Comparison of ENCODE assay signal across 2 cellular contexts in the genomic region with DNA sequence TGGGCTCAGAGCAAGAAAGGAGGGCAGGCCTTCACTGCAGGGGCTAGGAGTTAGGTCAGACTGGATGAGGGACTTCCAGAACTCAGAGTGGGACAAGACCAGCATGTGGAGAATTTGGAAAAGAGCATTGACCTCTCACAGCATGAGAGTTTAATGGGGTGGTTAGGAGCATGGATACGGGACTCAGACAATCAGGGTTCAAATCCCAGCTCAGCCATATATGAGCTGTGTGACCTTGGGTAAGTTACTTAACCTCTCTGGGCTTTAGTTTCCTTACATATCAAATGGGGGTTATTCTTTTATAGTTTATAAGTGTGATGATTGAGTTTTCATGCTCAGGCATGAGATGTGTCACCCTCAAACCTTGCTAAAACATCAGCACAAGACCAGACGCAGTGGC.
A peak's percentile ranks its signal among the peaks of the same experiment; 100 is the strongest.
TF ChIP-seq lines count a peak whose summit lies in the region.

No MANE protein-coding gene starts in this region.

TF ChIP-seq in HepG2, 621 proteins besides CTCF, POLR2A, EP300 and RAD21:
- no peak for TF ChIP-seq DNMT3B (CRISPR knock-in tag; conservative IDR thresholded peaks at IDR 0.05)
- TF ChIP-seq ZEB1 (IDR thresholded peaks at IDR 0.05; ENCODE audit: insufficient replicate concordance, low read depth): no peak
- TF ChIP-seq ZNF235 (CRISPR knock-in tag; IDR thresholded peaks at IDR 0.05; ENCODE audit: borderline replicate concordance): no peak
- peak; percentile 69; the same call in 1 of the 2 replicates for TF ChIP-seq ZNF768 (CRISPR knock-in tag; IDR thresholded peaks at IDR 0.05)

TF ChIP-seq in GM12878, 131 proteins besides CTCF, POLR2A, EP300 and RAD21:
- no peak for TF ChIP-seq GATAD2B (conservative IDR thresholded peaks at IDR 0.05; ENCODE audit: low read depth)
- TF ChIP-seq SMARCA5 (IDR thresholded peaks at IDR 0.05): peak; percentile 34; the same call in 1 of the 2 replicates
